26 cellular contexts compared by ENCODE assay signal in the genomic region with DNA sequence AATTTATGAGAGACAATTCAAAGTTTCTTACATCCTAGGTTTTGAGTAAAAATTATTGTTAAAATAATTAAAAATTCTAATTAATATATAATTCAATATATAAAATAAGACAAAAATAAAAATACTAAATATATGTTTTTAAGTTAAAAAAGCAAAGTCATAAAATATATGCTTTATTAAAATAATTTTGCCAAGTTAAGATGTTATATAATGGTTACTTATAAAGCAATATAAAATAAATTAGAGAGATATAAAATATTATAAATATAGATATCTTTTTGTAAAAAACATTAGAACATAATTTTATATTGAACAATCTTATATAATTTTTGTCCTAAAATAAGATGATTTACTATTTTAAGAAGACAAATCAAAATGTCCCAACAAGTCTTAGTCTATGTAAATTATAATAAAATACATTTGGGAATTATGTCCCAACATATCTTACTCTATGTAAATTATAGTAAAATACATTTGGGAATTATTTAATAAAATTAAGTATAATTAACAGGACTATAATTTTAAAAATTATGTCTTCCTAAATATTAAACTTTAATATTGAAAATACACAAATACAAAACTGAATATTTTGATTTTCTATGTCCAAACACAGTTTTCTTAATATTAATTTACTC.
"Had no signal": no experiment of that assay in that cellular context is flagged by ENCODE, and none has a peak within 500 bp of the region (broad histone marks: within the 10 kb centered on the region; RNA-seq: fewer than 3 reads in every experiment).

No MANE protein-coding gene starts in this region.

- H3K4me3 Mint-ChIP-seq: naive thymus-derived CD8-positive, alpha-beta T cell; nephron; neural crest cell; stimulated activated effector memory CD8-positive, alpha-beta T cell treated with anti-CD3 and anti-CD28 coated beads, Interleukin-12 subunit alpha, Interleukin-12 subunit beta, amount 100 ng/mL, for 72 hours; stimulated activated naive CD8-positive, alpha-beta T cell treated with anti-CD3 and anti-CD28 coated beads, Interleukin-15, amount 100 ng/mL, for 72 hours; type B pancreatic cell had no signal

- H3K4me1 ChIP-seq: left lung, lower lobe of right lung, pancreas, prostate gland, spleen, tibial nerve, uterus had no signal

- DNase-seq: left colon; left lung; lower lobe of right lung; mammary epithelial cell; mesenchymal stem cell; naive thymus-derived CD8-positive, alpha-beta T cell; nucleus accumbens; pancreas; posterior cingulate gyrus; retina; right cardiac atrium; spleen; stimulated activated CD4-positive, alpha-beta T cell treated with anti-CD3 and anti-CD28 coated beads, Interleukin-4, amount 100 ng/mL, for 24 hours; stimulated activated naive CD4-positive, alpha-beta T cell treated with Interleukin-2 at 50 U/mL for 16 hours; stimulated activated naive CD8-positive, alpha-beta T cell treated with anti-CD3 and anti-CD28 coated beads, Interleukin-15, amount 100 ng/mL, for 72 hours; substantia nigra; uterus had no signal

- ATAC-seq: left colon; left lung; lower lobe of right lung; naive thymus-derived CD8-positive, alpha-beta T cell; pancreas; right cardiac atrium; sciatic nerve; stimulated activated effector memory CD8-positive, alpha-beta T cell treated with anti-CD3 and anti-CD28 coated beads, Interleukin-12 subunit alpha, Interleukin-12 subunit beta, amount 100 ng/mL, for 72 hours; stimulated activated naive CD8-positive, alpha-beta T cell treated with anti-CD3 and anti-CD28 coated beads, Interleukin-15, amount 100 ng/mL, for 72 hours had no signal

- H3K36me3 ChIP-seq: left lung, lower lobe of right lung, pancreas, prostate gland, spleen, tibial nerve, uterus had no signal

- H3K36me3 Mint-ChIP-seq: naive thymus-derived CD8-positive, alpha-beta T cell; stimulated activated effector memory CD8-positive, alpha-beta T cell treated with anti-CD3 and anti-CD28 coated beads, Interleukin-12 subunit alpha, Interleukin-12 subunit beta, amount 100 ng/mL, for 72 hours; type B pancreatic cell had no signal

- H3K27ac Mint-ChIP-seq: naive thymus-derived CD8-positive, alpha-beta T cell; nephron; stimulated activated effector memory CD8-positive, alpha-beta T cell treated with anti-CD3 and anti-CD28 coated beads, Interleukin-12 subunit alpha, Interleukin-12 subunit beta, amount 100 ng/mL, for 72 hours; stimulated activated naive CD8-positive, alpha-beta T cell treated with anti-CD3 and anti-CD28 coated beads, Interleukin-15, amount 100 ng/mL, for 72 hours; type B pancreatic cell had no signal

- H3K4me3 ChIP-seq: left lung, lower lobe of right lung, pancreas, prostate gland, skin epidermis, spleen, tibial nerve, uterus had no signal

- FAIRE-seq: keratinocyte had no signal

- H3K9me3 ChIP-seq: left lung, lower lobe of right lung, pancreas, prostate gland, tibial nerve, uterus had no signal

- H3K9me3 Mint-ChIP-seq: stimulated activated effector memory CD8-positive, alpha-beta T cell treated with anti-CD3 and anti-CD28 coated beads, Interleukin-12 subunit alpha, Interleukin-12 subunit beta, amount 100 ng/mL, for 72 hours; stimulated activated naive CD8-positive, alpha-beta T cell treated with anti-CD3 and anti-CD28 coated beads, Interleukin-15, amount 100 ng/mL, for 72 hours; type B pancreatic cell had no signal

- H3K27me3 ChIP-seq: tibial nerve had no signal

- H3K27ac ChIP-seq: left lung, lower lobe of right lung, pancreas, prostate gland, skin epidermis, spleen, tibial nerve, uterus had no signal

- H3K4me1 Mint-ChIP-seq: naive thymus-derived CD8-positive, alpha-beta T cell; nephron; neural crest cell; stimulated activated effector memory CD8-positive, alpha-beta T cell treated with anti-CD3 and anti-CD28 coated beads, Interleukin-12 subunit alpha, Interleukin-12 subunit beta, amount 100 ng/mL, for 72 hours; stimulated activated naive CD8-positive, alpha-beta T cell treated with anti-CD3 and anti-CD28 coated beads, Interleukin-15, amount 100 ng/mL, for 72 hours had no signal
